ENCODE assay signal across 1 cellular context in the genomic region with DNA sequence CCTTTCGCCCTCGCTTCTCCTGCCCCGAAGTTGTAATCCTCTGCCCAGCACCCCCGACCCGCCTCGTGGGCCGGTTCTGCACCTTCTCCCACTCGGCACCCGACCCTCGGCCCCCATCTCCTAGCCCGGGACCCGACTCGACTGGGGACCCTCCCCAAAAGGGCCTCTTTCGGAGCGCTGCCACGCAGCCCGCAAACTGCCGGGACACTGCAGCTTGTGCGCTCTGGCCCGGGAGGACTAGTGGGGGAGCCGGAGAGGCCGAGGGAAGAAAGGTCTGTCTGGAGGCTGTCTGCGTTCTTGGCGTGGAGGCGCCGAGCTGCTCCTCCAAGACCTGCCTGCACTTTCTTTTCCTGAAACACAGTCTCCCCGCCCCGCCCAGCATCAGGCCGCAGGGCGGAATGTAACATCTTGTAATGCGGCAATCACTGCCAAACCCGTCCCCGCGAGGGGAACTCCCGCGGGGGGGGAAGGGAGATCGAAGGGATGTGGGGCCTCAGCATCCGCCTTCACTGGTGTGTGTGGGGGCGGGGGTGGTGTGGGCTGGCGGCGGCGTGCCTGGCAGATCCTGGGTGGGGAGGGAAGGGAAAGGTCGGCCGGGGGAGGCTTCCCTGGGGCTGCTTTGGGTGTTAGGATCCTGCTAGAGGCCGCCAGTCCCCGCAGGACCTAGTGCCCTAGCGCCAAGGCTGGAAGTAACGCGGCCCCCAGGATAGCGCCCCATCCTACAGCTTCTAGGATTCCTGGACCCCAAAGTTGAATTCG.
TF ChIP-seq lines count a peak whose summit lies in the region.

No MANE protein-coding gene starts in this region.

TF ChIP-seq in K562, 482 proteins besides CTCF, POLR2A, EP300 and RAD21 (continued from another document):
- TF ChIP-seq CEBPG (CRISPR knock-in tag; IDR thresholded peaks at IDR 0.05) (no peak), CEBPG (tag; conservative IDR thresholded peaks at IDR 0.05 in 1 of 2, IDR thresholded peaks at IDR 0.05 in 1 of 2) (no peak)
